In the genomic region with DNA sequence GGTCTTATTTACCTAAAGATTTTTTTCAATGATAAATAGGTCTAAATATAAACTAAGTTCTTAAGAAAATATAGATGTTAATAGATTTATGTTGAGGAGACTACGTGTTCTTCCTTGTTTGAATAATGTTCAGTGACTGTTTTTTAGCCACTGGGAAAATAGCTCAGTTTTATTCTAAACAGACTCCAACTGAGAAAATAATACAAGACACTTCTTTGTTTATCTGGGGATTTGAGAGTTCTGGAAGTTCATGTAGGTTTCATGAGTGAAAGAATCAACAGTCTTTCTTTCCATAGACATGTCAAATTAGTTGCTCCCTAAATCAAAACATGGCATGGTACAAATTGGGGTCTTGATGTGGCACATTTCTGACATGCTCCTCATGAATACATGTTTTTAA, we compare ENCODE assay signal across 15 cellular contexts.
"Had no signal": no experiment of that assay in that cellular context is flagged by ENCODE, and none has a peak within 500 bp of the region (broad histone marks: within the 10 kb centered on the region; RNA-seq: fewer than 3 reads in every experiment).

No MANE protein-coding gene starts in this region.

- H3K36me3 ChIP-seq: adrenal gland had no signal

- H3K36me3 Mint-ChIP-seq: naive thymus-derived CD8-positive, alpha-beta T cell; WTC11 had no signal

- H3K27me3 ChIP-seq: adrenal gland had no signal

- H3K27ac Mint-ChIP-seq: activated CD4-positive, alpha-beta T cell treated with anti-CD3 and anti-CD28 coated beads, Interleukin-2, amount 10 ng/mL, durations not matched to agents 24 days and 14 days; activated naive CD4-positive, alpha-beta T cell treated with anti-CD3 and anti-CD28 coated beads for 36 hours; activated T-helper 17 cell treated with anti-CD3 and anti-CD28 coated beads, Interleukin-2, amount 50 U/mL, for 72 hours; naive thymus-derived CD8-positive, alpha-beta T cell; WTC11 had no signal

- H3K4me3 ChIP-seq: adrenal gland, mucosa of descending colon had no signal

- ATAC-seq: activated T-helper 17 cell treated with anti-CD3 and anti-CD28 coated beads, Interleukin-2, amount 50 U/mL, for 72 hours; mucosa of descending colon; naive thymus-derived CD8-positive, alpha-beta T cell; SK-N-SH treated with all-trans-retinoic acid at 6 μM for 48 hours; WTC11 had no signal

- H3K27ac ChIP-seq: adrenal gland, epithelial cell of prostate had no signal

- H3K4me1 ChIP-seq: adrenal gland had no signal

- DNase-seq: activated CD4-positive, alpha-beta T cell treated with anti-CD3 and anti-CD28 coated beads, Interleukin-2, amount 10 ng/mL, durations not matched to agents 24 days and 14 days; activated naive CD4-positive, alpha-beta T cell treated with anti-CD3 and anti-CD28 coated beads for 36 hours; activated T-cell treated with anti-CD3 and anti-CD28 coated beads for 4 hours; adrenal gland; caudate nucleus; cortex of kidney; effector CD8-positive, alpha-beta T cell; hippocampal formation; mucosa of descending colon; naive thymus-derived CD8-positive, alpha-beta T cell; occipital lobe had no signal

- H3K4me3 Mint-ChIP-seq: activated CD4-positive, alpha-beta T cell treated with anti-CD3 and anti-CD28 coated beads, Interleukin-2, amount 10 ng/mL, durations not matched to agents 24 days and 14 days; activated naive CD4-positive, alpha-beta T cell treated with anti-CD3 and anti-CD28 coated beads for 36 hours; activated T-helper 17 cell treated with anti-CD3 and anti-CD28 coated beads, Interleukin-2, amount 50 U/mL, for 72 hours; naive thymus-derived CD8-positive, alpha-beta T cell; WTC11 had no signal

- H3K4me1 Mint-ChIP-seq: activated T-helper 17 cell treated with anti-CD3 and anti-CD28 coated beads, Interleukin-2, amount 50 U/mL, for 72 hours; naive thymus-derived CD8-positive, alpha-beta T cell had no signal

- H3K9me3 Mint-ChIP-seq: activated CD4-positive, alpha-beta T cell treated with anti-CD3 and anti-CD28 coated beads, Interleukin-2, amount 10 ng/mL, durations not matched to agents 24 days and 14 days; activated naive CD4-positive, alpha-beta T cell treated with anti-CD3 and anti-CD28 coated beads for 36 hours; activated T-helper 17 cell treated with anti-CD3 and anti-CD28 coated beads, Interleukin-2, amount 50 U/mL, for 72 hours; naive thymus-derived CD8-positive, alpha-beta T cell; WTC11 had no signal

- H3K9me3 ChIP-seq: adrenal gland, mucosa of descending colon had no signal
